Comparison of ENCODE assay signal across 8 cellular contexts in the genomic region with DNA sequence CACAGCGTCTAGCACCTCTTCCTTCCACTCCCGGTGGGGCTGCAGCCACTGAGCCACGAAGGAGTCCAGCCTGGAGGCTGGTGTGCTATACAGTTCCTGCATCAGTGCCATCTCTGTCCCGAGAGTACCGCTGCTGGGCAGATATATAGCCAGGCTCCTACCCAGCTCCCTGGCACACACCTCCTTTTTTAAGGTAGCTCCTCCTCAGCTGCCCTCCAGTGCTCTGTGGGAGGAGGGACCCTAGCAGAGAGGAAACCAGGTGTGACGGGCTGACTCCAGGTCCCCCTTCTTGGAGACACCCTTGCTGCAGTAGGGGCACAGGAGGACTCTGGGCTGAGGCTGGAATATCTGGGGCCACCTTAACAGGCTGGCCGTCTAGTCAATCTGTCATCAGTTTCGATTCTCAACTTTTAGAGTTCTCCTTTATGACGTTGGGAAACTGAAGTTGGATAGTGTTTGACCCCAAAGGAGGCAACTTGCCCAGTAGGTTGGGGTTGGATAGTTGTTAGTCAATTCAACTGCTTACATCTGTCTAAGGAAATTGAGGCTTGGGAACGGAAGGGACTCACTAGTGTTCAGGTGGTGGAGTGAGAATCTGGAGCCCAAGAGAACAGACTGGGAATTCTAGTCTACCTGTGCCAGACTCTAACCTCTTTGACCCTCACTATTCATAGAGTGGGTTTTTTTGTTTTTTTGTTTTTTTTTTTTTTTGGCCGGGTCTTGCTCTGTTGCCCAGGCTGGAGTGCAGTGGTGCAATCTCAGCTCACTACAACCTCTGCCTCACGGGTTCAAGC. TPM values are rescaled to one million over a fixed set of nuclear protein-coding genes. Genes with fewer than 3 reads are reported as not detected.
A peak's percentile ranks its signal among the peaks of the same experiment; 100 is the strongest.
DNase-seq lines count a peak whose midpoint lies in the region; ATAC-seq and TF ChIP-seq lines count a peak whose summit lies in the region.

A gene with protein sequence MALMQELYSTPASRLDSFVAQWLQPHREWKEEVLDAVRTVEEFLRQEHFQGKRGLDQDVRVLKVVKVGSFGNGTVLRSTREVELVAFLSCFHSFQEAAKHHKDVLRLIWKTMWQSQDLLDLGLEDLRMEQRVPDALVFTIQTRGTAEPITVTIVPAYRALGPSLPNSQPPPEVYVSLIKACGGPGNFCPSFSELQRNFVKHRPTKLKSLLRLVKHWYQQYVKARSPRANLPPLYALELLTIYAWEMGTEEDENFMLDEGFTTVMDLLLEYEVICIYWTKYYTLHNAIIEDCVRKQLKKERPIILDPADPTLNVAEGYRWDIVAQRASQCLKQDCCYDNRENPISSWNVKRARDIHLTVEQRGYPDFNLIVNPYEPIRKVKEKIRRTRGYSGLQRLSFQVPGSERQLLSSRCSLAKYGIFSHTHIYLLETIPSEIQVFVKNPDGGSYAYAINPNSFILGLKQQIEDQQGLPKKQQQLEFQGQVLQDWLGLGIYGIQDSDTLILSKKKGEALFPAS (minus strand): TSS at position 386 of the 794 bp plus-strand sequence. CDS start 275 bp downstream, at position 111.

- H3K4me3 Mint-ChIP-seq in activated CD4-positive, alpha-beta memory T cell treated with anti-CD3 and anti-CD28 coated beads for 36 hours, result peak within 1 kb of the TSS; percentile 85

- H3K27me3 Mint-ChIP-seq in activated CD4-positive, alpha-beta memory T cell treated with anti-CD3 and anti-CD28 coated beads for 36 hours, result peaks cover 9% of the 10 kb centered on the region

- no peak for TF ChIP-seq CTCF in BE2C (IDR thresholded peaks at IDR 0.05; ENCODE audit: low read depth, low read length)
- TF ChIP-seq CTCF in epithelial cell of proximal tubule (conservative IDR thresholded peaks at IDR 0.05; ENCODE audit: low read depth, low read length), result no peak
- TF ChIP-seq CTCF in parathyroid adenoma (IDR thresholded peaks at IDR 0.05), result no peak

- no peaks in the 10 kb centered on the region for H3K4me1 ChIP-seq in BE2C
- H3K4me1 ChIP-seq in parathyroid adenoma, result peaks cover 3% of the 10 kb centered on the region

- H3K9me3 Mint-ChIP-seq in activated CD4-positive, alpha-beta memory T cell treated with anti-CD3 and anti-CD28 coated beads for 36 hours, result no peaks in the 10 kb centered on the region

- POLR2A ChIA-PET in activated CD4-positive, alpha-beta memory T cell treated with anti-CD3 and anti-CD28 coated beads for 36 hours (lab: Charles Lee), result interaction anchor here (0.5 to 1.4 kb wide), 3 partner anchors 21 to 176 kb away, joined by 4 to 5 read pairs (median 4); no protein-coding TSS in a partner anchor

- peaks cover 3% of the 10 kb centered on the region for H3K36me3 Mint-ChIP-seq in activated CD4-positive, alpha-beta memory T cell treated with anti-CD3 and anti-CD28 coated beads for 36 hours

- peak within 1 kb of the TSS; percentile 84 for H3K27ac Mint-ChIP-seq in activated CD4-positive, alpha-beta memory T cell treated with anti-CD3 and anti-CD28 coated beads for 36 hours

- H3K27me3 ChIP-seq in BE2C, result peaks cover 8% of the 10 kb centered on the region
- no peaks in the 10 kb centered on the region for H3K27me3 ChIP-seq in parathyroid adenoma (ENCODE audit: control insufficient read depth, insufficient read depth, low read length)

- no peak for DNase-seq in BE2C
- peak; percentile 52 for DNase-seq in HT1080 (ENCODE audit: low read depth)
- DNase-seq in activated CD4-positive, alpha-beta memory T cell treated with anti-CD3 and anti-CD28 coated beads for 36 hours, result peak; percentile 75
- no peak for DNase-seq in epithelial cell of proximal tubule (ENCODE audit: low read depth)
- no peak for DNase-seq in putamen (ENCODE audit: low spot score)
- no peak for DNase-seq in islet precursor cell

- H3K27ac ChIP-seq in parathyroid adenoma, result no peak within 1 kb of the TSS

- H2AFZ ChIP-seq in parathyroid adenoma, result peak within 1 kb of the TSS; percentile 86

- H3K36me3 ChIP-seq in BE2C (no peaks in the 10 kb centered on the region), parathyroid adenoma (ENCODE audit: control insufficient read depth, insufficient read depth, low read length) (no peaks in the 10 kb centered on the region)

- CTCF ChIA-PET in activated CD4-positive, alpha-beta memory T cell treated with anti-CD3 and anti-CD28 coated beads for 36 hours (lab: Charles Lee), result interaction anchor here (0.6 to 2.7 kb wide), 3 partner anchors 21 to 383 kb away, joined by 3 to 15 read pairs (median 3); no protein-coding TSS in a partner anchor

- H3K4me3 ChIP-seq in BE2C (ENCODE audit: low read depth, low read length) (peak within 1 kb of the TSS; percentile 28; the same call in 1 of the 2 replicates), epithelial cell of proximal tubule (ENCODE audit: low read depth, low read length) (peak within 1 kb of the TSS; percentile 66), parathyroid adenoma (ENCODE audit: low read depth, low read length) (peak within 1 kb of the TSS; percentile 81)

- intact Hi-C loops in activated CD4-positive, alpha-beta memory T cell treated with anti-CD3 and anti-CD28 coated beads for 36 hours (cut with micrococcal nuclease), result loop anchor here (1.0 to 5.0 kb wide), 5 partner anchors 21 to 257 kb away; partner anchors contain the start of gene C12orf43

- H3K79me2 ChIP-seq in parathyroid adenoma, result no peaks in the 10 kb centered on the region

- H3K9ac ChIP-seq in parathyroid adenoma, result no peak within 1 kb of the TSS

- H3K4me2 ChIP-seq in parathyroid adenoma (ENCODE audit: low read length), result peak within 1 kb of the TSS; percentile 98

- peaks cover 51% of the 10 kb centered on the region for H3K4me1 Mint-ChIP-seq in activated CD4-positive, alpha-beta memory T cell treated with anti-CD3 and anti-CD28 coated beads for 36 hours (ENCODE audit: low read depth)

- ATAC-seq in GM19467 (IDR thresholded peaks at IDR 0.05; ENCODE audit: unreplicated experiment), result peak; percentile 50

- H3K9me3 ChIP-seq in BE2C (no peaks in the 10 kb centered on the region), parathyroid adenoma (ENCODE audit: control insufficient read depth, low read length) (no peaks in the 10 kb centered on the region)

RNA-seq across cellular contexts. Expression of the gene that starts here (rescaled TPM):
- polyA plus RNA-seq in BE2C (2012; ENCODE audit: insufficient read depth, insufficient read length, low read depth), result not detected
- total RNA-seq in HT1080 (2014; rRNA removed; shearing (Covaris generic)), result 2.4 and 3.2 TPM in 2 replicates
- polyA plus RNA-seq in HT1080 (2015; cell fraction: cytosol; rRNA removed), result 0.54 and 0.55 TPM in 2 replicates
- polyA plus RNA-seq in HT1080 (2015; cell fraction: nucleus; rRNA removed), result 0.56 and 2.5 TPM in 2 replicates
- total RNA-seq in activated CD4-positive, alpha-beta memory T cell treated with anti-CD3 and anti-CD28 coated beads for 36 hours, result 10 to 100 TPM; 21.9 to 26.5 TPM
- 0.12 and 0.29 TPM in 2 replicates for total RNA-seq in epithelial cell of proximal tubule

Comparison
In these comparisons a context has a peak if more than half of its experiments do, and no peak if none do; other contexts are left out.
1. DNase-seq: peak in HT1080 (single experiment) and activated CD4-positive, alpha-beta memory T cell treated with anti-CD3 and anti-CD28 coated beads for 36 hours (single experiment); none in BE2C (single experiment), epithelial cell of proximal tubule (single experiment), putamen (single experiment) and islet precursor cell (single experiment).
2. H3K4me3 ChIP-seq: peak in every context shown above with its lines; median percentile 81 in parathyroid adenoma; 66 in epithelial cell of proximal tubule; 28 in BE2C.